25 cellular contexts compared by ENCODE assay signal in the genomic region with DNA sequence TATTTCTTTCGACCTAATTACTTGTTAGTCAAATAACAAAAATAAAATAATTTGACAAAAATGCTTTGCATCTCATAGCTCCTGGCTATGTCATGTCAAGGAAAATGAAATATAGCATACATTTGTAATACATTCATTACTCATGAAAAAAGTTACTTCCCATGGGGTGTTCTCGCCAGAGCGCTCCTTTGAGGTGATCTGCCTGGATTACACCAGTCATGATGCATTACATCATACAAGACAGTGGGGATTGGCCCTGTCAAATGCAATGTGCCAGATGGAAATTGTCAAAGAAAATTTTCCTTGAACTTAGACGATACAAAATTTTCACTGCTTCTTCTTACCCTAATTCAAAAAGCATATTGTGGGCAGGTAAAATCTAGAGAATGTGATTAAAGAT.
A peak's percentile ranks its signal among the peaks of the same experiment; 100 is the strongest.
DNase-seq lines count a peak whose midpoint lies in the region; ATAC-seq, FAIRE-seq and TF ChIP-seq lines count a peak whose summit lies in the region.
"Had no signal": no experiment of that assay in that cellular context is flagged by ENCODE, and none has a peak within 500 bp of the region (broad histone marks: within the 10 kb centered on the region; RNA-seq: fewer than 3 reads in every experiment).

No MANE protein-coding gene starts in this region.

- H3K36me3 Mint-ChIP-seq in mesothelial cell of epicardium (peaks cover 1% of the 10 kb centered on the region), HFFc6 (ENCODE audit: low read depth) (no peaks in the 10 kb centered on the region)
- H3K36me3 Mint-ChIP-seq: CD4-positive, CD25-positive, alpha-beta regulatory T cell; CD8-positive, alpha-beta T cell had no signal

- no peaks in the 10 kb centered on the region for H3K79me2 ChIP-seq in K562 (ENCODE audit: control insufficient read depth, insufficient read depth, low read length)

- intact Hi-C loops in K562 (cut with micrococcal nuclease), result no loop called here

- no peaks in the 10 kb centered on the region for H3K9me3 ChIP-seq in K562 (replicated peaks; ENCODE audit: control insufficient read depth, insufficient read depth, low read depth, low read length)
- H3K9me3 ChIP-seq: BLaER1, Caco-2 had no signal

- peaks cover 3% of the 10 kb centered on the region for H3K9me3 Mint-ChIP-seq in mesothelial cell of epicardium
- no peaks in the 10 kb centered on the region for H3K9me3 Mint-ChIP-seq in HFFc6
- H3K9me3 Mint-ChIP-seq: CD8-positive, alpha-beta T cell had no signal

- H3K36me3 ChIP-seq in K562 (ENCODE audit: control insufficient read depth, insufficient read depth, low read length), result no peaks in the 10 kb centered on the region
- H3K36me3 ChIP-seq: BLaER1 had no signal

- ATAC-seq in K562, result peak; percentile 72
- ATAC-seq in HG03442 (IDR thresholded peaks at IDR 0.05; ENCODE audit: unreplicated experiment), result no peak
- ATAC-seq in GM18867 (IDR thresholded peaks at IDR 0.05; ENCODE audit: unreplicated experiment), result no peak
- ATAC-seq: CD8-positive, alpha-beta T cell; GM12878 had no signal

- H3K4me1 ChIP-seq in K562 (replicated peaks in 1 of 2; ENCODE audit: control insufficient read depth in 2 of 2, insufficient read depth in 2 of 2, low read length in 2 of 2), result no peaks in the 10 kb centered on the region
- H3K4me1 ChIP-seq: BLaER1, Caco-2 had no signal

- H2AFZ ChIP-seq in K562 (ENCODE audit: low read depth, low read length), result no peak overlapping the region

- H3K27me3 ChIP-seq in K562 (ENCODE audit: control insufficient read depth in 2 of 2, insufficient read depth in 2 of 2, low read length in 2 of 2), result no peaks in the 10 kb centered on the region
- H3K27me3 ChIP-seq: BLaER1 had no signal

- H3K27ac Mint-ChIP-seq in mesothelial cell of epicardium (peak overlapping the region; percentile 59), HFFc6 (no peak overlapping the region)
- H3K27ac Mint-ChIP-seq: B cell; CD8-positive, alpha-beta T cell had no signal

- no TSS peak for BruUV-seq in K562 (replicated peaks; lab: Mats Ljungman, UMichigan)

- TF ChIP-seq POLR2A in K562 (conservative IDR thresholded peaks at IDR 0.05), result no peak

- no peak for TF ChIP-seq RAD21 in K562 (CRISPR knock-in tag; conservative IDR thresholded peaks at IDR 0.05 in 1 of 2, IDR thresholded peaks at IDR 0.05 in 1 of 2)

- in situ Hi-C loops in K562 (cut with MboI), result no loop called here

- H3K4me2 ChIP-seq in K562 (ENCODE audit: insufficient read depth, low read length), result no peak overlapping the region
- H3K4me2 ChIP-seq: BLaER1 had no signal

- no peaks in the 10 kb centered on the region for H4K20me1 ChIP-seq in K562 (replicated peaks; ENCODE audit: control insufficient read depth, insufficient read depth, low read length)
- H4K20me1 ChIP-seq: BLaER1 had no signal

- no peak for TF ChIP-seq CTCF in K562 (IDR thresholded peaks at IDR 0.05 in 2 of 3, conservative IDR thresholded peaks at IDR 0.05 in 1 of 3; ENCODE audit: insufficient read depth in 2 of 3, low read depth in 1 of 3, low read length in 3 of 3)
- TF ChIP-seq CTCF in mesothelial cell of epicardium (IDR thresholded peaks at IDR 0.05; ENCODE audit: unreplicated experiment), result no peak
- no peak for TF ChIP-seq CTCF in HFFc6 (IDR thresholded peaks at IDR 0.05)

- no peak for TF ChIP-seq EP300 in K562 (IDR thresholded peaks at IDR 0.05; ENCODE audit: low read length)

- H3K9ac ChIP-seq in K562 (ENCODE audit: insufficient read depth in 1 of 2, low read depth in 2 of 2, low read length in 2 of 2), result no peak overlapping the region
- H3K9ac ChIP-seq: BLaER1 had no signal

- H3K4me1 Mint-ChIP-seq in mesothelial cell of epicardium (peaks cover 33% of the 10 kb centered on the region), HFFc6 (ENCODE audit: low read depth) (peaks cover 7% of the 10 kb centered on the region)

- H3K4me3 Mint-ChIP-seq in mesothelial cell of epicardium (no peak overlapping the region), HFFc6 (no peak overlapping the region)
- H3K4me3 Mint-ChIP-seq: B cell; CD4-positive, CD25-positive, alpha-beta regulatory T cell; CD8-positive, alpha-beta T cell had no signal

- 4% methylated on average over 4 of the region's 4 CpGs for WGBS in K562 (ENCODE audit: insufficient coverage, low coverage, missing lambda C conversion rate)

- CTCF ChIA-PET in K562 (lab: Yijun Ruan, JAX; ENCODE audit: low intra/inter-chr PET ratio), result no interaction called here

- no peak overlapping the region for H3K27ac ChIP-seq in K562 (ENCODE audit: extremely low read depth, low read depth, low read length)
- H3K27ac ChIP-seq: 22Rv1, BLaER1, C4-2B had no signal

- peak; percentile 8 for DNase-seq in NCI-H82 (lab: John Stamatoyannopoulos, UW)
- no peak for DNase-seq in NCI-H82 treated with DMSO at 0.1 percent for 48 hours (lab: John Stamatoyannopoulos, UW; ENCODE audit: unreplicated experiment)
- DNase-seq in K562 (ENCODE audit: extremely low read depth in 1 of 4, low spot score in 3 of 4), result no peak
- DNase-seq in mesothelial cell of epicardium (ENCODE audit: low spot score in 2 of 2, unreplicated experiment in 2 of 2), result no peak
- DNase-seq in HFFc6, result no peak
- no peak for DNase-seq in DMS53 treated with DMSO at 0.1 percent for 48 hours (lab: John Stamatoyannopoulos, UW; ENCODE audit: unreplicated experiment)
- DNase-seq: Caco-2; CD4-positive, CD25-positive, alpha-beta regulatory T cell; CD8-positive, alpha-beta T cell; DMS153; DMS79; EL; GDM1; GOT3; H7; HCEC 1CT had no signal

- H3K4me3 ChIP-seq in K562, result no peak overlapping the region
- H3K4me3 ChIP-seq: BLaER1, GM12878 had no signal

- no peak for FAIRE-seq in K562 (lab: Jason Lieb, UNC)
- FAIRE-seq: A204.1, GM12878, GM18507 had no signal

- no peaks in the 10 kb centered on the region for H3K9me1 ChIP-seq in K562 (ENCODE audit: control insufficient read depth, insufficient read depth, low read length)

- POLR2A ChIA-PET in K562 (lab: Yijun Ruan, JAX), result no interaction called here

- H3K27me3 Mint-ChIP-seq in mesothelial cell of epicardium (ENCODE audit: low read depth) (no peaks in the 10 kb centered on the region), HFFc6 (ENCODE audit: insufficient read depth) (no peaks in the 10 kb centered on the region; the same call in 1 of the 2 replicates)
- H3K27me3 Mint-ChIP-seq: B cell; CD4-positive, CD25-positive, alpha-beta regulatory T cell had no signal

TF ChIP-seq in K562, 482 proteins besides CTCF, POLR2A, EP300 and RAD21 (continues in another document):
- TF ChIP-seq MEF2A (IDR thresholded peaks at IDR 0.05; ENCODE audit: control insufficient read depth, low read depth, low read length), result no peak
- TF ChIP-seq, protein P1, sequence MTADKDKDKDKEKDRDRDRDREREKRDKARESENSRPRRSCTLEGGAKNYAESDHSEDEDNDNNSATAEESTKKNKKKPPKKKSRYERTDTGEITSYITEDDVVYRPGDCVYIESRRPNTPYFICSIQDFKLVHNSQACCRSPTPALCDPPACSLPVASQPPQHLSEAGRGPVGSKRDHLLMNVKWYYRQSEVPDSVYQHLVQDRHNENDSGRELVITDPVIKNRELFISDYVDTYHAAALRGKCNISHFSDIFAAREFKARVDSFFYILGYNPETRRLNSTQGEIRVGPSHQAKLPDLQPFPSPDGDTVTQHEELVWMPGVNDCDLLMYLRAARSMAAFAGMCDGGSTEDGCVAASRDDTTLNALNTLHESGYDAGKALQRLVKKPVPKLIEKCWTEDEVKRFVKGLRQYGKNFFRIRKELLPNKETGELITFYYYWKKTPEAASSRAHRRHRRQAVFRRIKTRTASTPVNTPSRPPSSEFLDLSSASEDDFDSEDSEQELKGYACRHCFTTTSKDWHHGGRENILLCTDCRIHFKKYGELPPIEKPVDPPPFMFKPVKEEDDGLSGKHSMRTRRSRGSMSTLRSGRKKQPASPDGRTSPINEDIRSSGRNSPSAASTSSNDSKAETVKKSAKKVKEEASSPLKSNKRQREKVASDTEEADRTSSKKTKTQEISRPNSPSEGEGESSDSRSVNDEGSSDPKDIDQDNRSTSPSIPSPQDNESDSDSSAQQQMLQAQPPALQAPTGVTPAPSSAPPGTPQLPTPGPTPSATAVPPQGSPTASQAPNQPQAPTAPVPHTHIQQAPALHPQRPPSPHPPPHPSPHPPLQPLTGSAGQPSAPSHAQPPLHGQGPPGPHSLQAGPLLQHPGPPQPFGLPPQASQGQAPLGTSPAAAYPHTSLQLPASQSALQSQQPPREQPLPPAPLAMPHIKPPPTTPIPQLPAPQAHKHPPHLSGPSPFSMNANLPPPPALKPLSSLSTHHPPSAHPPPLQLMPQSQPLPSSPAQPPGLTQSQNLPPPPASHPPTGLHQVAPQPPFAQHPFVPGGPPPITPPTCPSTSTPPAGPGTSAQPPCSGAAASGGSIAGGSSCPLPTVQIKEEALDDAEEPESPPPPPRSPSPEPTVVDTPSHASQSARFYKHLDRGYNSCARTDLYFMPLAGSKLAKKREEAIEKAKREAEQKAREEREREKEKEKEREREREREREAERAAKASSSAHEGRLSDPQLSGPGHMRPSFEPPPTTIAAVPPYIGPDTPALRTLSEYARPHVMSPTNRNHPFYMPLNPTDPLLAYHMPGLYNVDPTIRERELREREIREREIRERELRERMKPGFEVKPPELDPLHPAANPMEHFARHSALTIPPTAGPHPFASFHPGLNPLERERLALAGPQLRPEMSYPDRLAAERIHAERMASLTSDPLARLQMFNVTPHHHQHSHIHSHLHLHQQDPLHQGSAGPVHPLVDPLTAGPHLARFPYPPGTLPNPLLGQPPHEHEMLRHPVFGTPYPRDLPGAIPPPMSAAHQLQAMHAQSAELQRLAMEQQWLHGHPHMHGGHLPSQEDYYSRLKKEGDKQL (CRISPR knock-in tag; IDR thresholded peaks at IDR 0.05; ENCODE audit: borderline replicate concordance), result no peak
- TF ChIP-seq KLF6 (CRISPR knock-in tag; IDR thresholded peaks at IDR 0.05; ENCODE audit: borderline replicate concordance), result no peak
- TF ChIP-seq FOXJ2 (tag; IDR thresholded peaks at IDR 0.05), result no peak
- TF ChIP-seq, protein P2, sequence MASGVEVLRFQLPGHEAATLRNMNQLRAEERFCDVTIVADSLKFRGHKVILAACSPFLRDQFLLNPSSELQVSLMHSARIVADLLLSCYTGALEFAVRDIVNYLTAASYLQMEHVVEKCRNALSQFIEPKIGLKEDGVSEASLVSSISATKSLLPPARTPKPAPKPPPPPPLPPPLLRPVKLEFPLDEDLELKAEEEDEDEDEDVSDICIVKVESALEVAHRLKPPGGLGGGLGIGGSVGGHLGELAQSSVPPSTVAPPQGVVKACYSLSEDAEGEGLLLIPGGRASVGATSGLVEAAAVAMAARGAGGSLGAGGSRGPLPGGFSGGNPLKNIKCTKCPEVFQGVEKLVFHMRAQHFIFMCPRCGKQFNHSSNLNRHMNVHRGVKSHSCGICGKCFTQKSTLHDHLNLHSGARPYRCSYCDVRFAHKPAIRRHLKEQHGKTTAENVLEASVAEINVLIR (CRISPR knock-in tag; IDR thresholded peaks at IDR 0.05), result no peak
- TF ChIP-seq ZNF589 (CRISPR knock-in tag; IDR thresholded peaks at IDR 0.05; ENCODE audit: low read depth), result no peak
- no peak for TF ChIP-seq TAF15 (IDR thresholded peaks at IDR 0.05; ENCODE audit: low read depth, low read length)
- no peak for TF ChIP-seq CHD4 (IDR thresholded peaks at IDR 0.05; ENCODE audit: insufficient read depth, insufficient replicate concordance, low read depth, low read length, poor library complexity, severe bottlenecking)
- TF ChIP-seq NCOA1 (IDR thresholded peaks at IDR 0.05; ENCODE audit: low read depth), result no peak
- TF ChIP-seq DACH1 (IDR thresholded peaks at IDR 0.05; ENCODE audit: partially characterized antibody), result no peak
